15 cellular contexts compared by ENCODE assay signal in genomic region chr21:36783612-36784383, GRCh38.
DNase-seq lines count a peak whose midpoint lies in the region; ATAC-seq and TF ChIP-seq lines count a peak whose summit lies in the region.
"Had no signal": no experiment of that assay in that cellular context is flagged by ENCODE, and none has a peak within 500 bp of the region (broad histone marks: within the 10 kb centered on the region; RNA-seq: fewer than 3 reads in every experiment).

No MANE protein-coding gene starts in this region.

- CTCF ChIA-PET in activated CD4-positive, alpha-beta T cell treated with anti-CD3 and anti-CD28 coated beads for 36 hours (lab: Charles Lee), result interaction anchor here (0.7 kb wide), 2 partner anchors 11 to 21 kb away, joined by 3 to 5 read pairs; no protein-coding TSS in a partner anchor
- CTCF ChIA-PET in OCI-LY7 (lab: Charles Lee; ENCODE audit: unreplicated experiment), result no interaction called here
- CTCF ChIA-PET in activated naive CD4-positive, alpha-beta T cell treated with anti-CD3 and anti-CD28 coated beads, Interleukin-2, amount 10 ng/mL, durations not matched to agents 7 days and 5 days (lab: Charles Lee), result interaction anchor here (0.9 kb wide), 1 partner anchor 11 kb away, joined by 3 read pairs; no protein-coding TSS in a partner anchor

- H3K4me1 Mint-ChIP-seq in activated CD4-positive, alpha-beta T cell treated with anti-CD3 and anti-CD28 coated beads for 36 hours, result no peaks in the 10 kb centered on the region
- no peaks in the 10 kb centered on the region for H3K4me1 Mint-ChIP-seq in activated CD4-positive, alpha-beta T cell treated with anti-CD3 and anti-CD28 coated beads, Interleukin-2, amount 10 ng/mL, durations not matched to agents 24 days and 14 days
- peaks cover 3% of the 10 kb centered on the region for H3K4me1 Mint-ChIP-seq in activated naive CD4-positive, alpha-beta T cell treated with anti-CD3 and anti-CD28 coated beads, Interleukin-2, amount 10 ng/mL, durations not matched to agents 7 days and 5 days

- H3K4me3 Mint-ChIP-seq in activated CD4-positive, alpha-beta T cell treated with anti-CD3 and anti-CD28 coated beads for 36 hours, result no peak overlapping the region
- no peak overlapping the region for H3K4me3 Mint-ChIP-seq in activated CD4-positive, alpha-beta T cell treated with anti-CD3 and anti-CD28 coated beads, Interleukin-2, amount 10 ng/mL, durations not matched to agents 24 days and 14 days
- H3K4me3 Mint-ChIP-seq in activated naive CD4-positive, alpha-beta T cell treated with anti-CD3 and anti-CD28 coated beads, Interleukin-2, amount 10 ng/mL, durations not matched to agents 7 days and 5 days, result no peak overlapping the region
- H3K4me3 Mint-ChIP-seq: endodermal cell had no signal

- H3K27me3 ChIP-seq in thyroid gland, result no peaks in the 10 kb centered on the region
- H3K27me3 ChIP-seq: neutrophil had no signal

- no peaks in the 10 kb centered on the region for H3K27me3 Mint-ChIP-seq in activated CD4-positive, alpha-beta T cell treated with anti-CD3 and anti-CD28 coated beads for 36 hours
- H3K27me3 Mint-ChIP-seq in activated CD4-positive, alpha-beta T cell treated with anti-CD3 and anti-CD28 coated beads, Interleukin-2, amount 10 ng/mL, durations not matched to agents 24 days and 14 days, result peaks cover 2% of the 10 kb centered on the region
- H3K27me3 Mint-ChIP-seq in activated naive CD4-positive, alpha-beta T cell treated with anti-CD3 and anti-CD28 coated beads, Interleukin-2, amount 10 ng/mL, durations not matched to agents 7 days and 5 days, result no peaks in the 10 kb centered on the region

- peak; percentile 65 for ATAC-seq in activated CD4-positive, alpha-beta T cell treated with anti-CD3 and anti-CD28 coated beads for 36 hours
- peak; percentile 92 for ATAC-seq in SK-N-SH treated with all-trans-retinoic acid at 6 μM for 48 hours
- ATAC-seq: Right ventricle myocardium inferior had no signal

- H3K4me1 ChIP-seq in thyroid gland (no peaks in the 10 kb centered on the region), OCI-LY7 (ENCODE audit: insufficient read depth, low read length, poor library complexity, severe bottlenecking) (no peaks in the 10 kb centered on the region)

- WGBS in thyroid gland, 2 donors, result 78 to 85% methylated on average over 8 of the region's 8 CpGs

- no peaks in the 10 kb centered on the region for H3K36me3 ChIP-seq in thyroid gland
- no peaks in the 10 kb centered on the region for H3K36me3 ChIP-seq in OCI-LY7 (ENCODE audit: insufficient read depth, low read length)
- H3K36me3 ChIP-seq: neutrophil had no signal

- H3K4me3 ChIP-seq in fibroblast of pulmonary artery (replicated peaks; ENCODE audit: low read depth, low read length), result no peak overlapping the region
- no peak overlapping the region for H3K4me3 ChIP-seq in thyroid gland (replicated peaks in 1 of 3)
- H3K4me3 ChIP-seq in OCI-LY7 (ENCODE audit: low read depth, low read length, poor library complexity, severe bottlenecking), result no peak overlapping the region

- peak; percentile 10 for DNase-seq in activated CD4-positive, alpha-beta T cell treated with anti-CD3 and anti-CD28 coated beads for 36 hours
- no peak for DNase-seq in activated CD4-positive, alpha-beta T cell treated with anti-CD3 and anti-CD28 coated beads, Interleukin-2, amount 10 ng/mL, durations not matched to agents 24 days and 14 days
- DNase-seq in fibroblast of pulmonary artery (ENCODE audit: low read depth) (peak; percentile 50), thyroid gland (peak; percentile 67 to 75), OCI-LY7 (ENCODE audit: low spot score) (no peak), midbrain (lab: John Stamatoyannopoulos, UW) (no peak)
- DNase-seq in activated naive CD4-positive, alpha-beta T cell treated with anti-CD3 and anti-CD28 coated beads, Interleukin-2, amount 10 ng/mL, durations not matched to agents 7 days and 5 days, result no peak
- DNase-seq: activated CD4-positive, alpha-beta T cell treated with anti-CD3 and anti-CD28 coated beads for 1 hour; activated naive CD4-positive, alpha-beta T cell treated with anti-CD3 and anti-CD28 coated beads, Interleukin-2, amount 50 U/mL, for 16 hours; endodermal cell; NCI-H2081; stimulated activated CD4-positive, alpha-beta T cell treated with anti-CD3 and anti-CD28 coated beads, Interleukin-2, amount 100 ng/mL, for 48 hours had no signal

- POLR2A ChIA-PET in activated CD4-positive, alpha-beta T cell treated with anti-CD3 and anti-CD28 coated beads for 36 hours (lab: Charles Lee), result no interaction called here
- POLR2A ChIA-PET in OCI-LY7 (lab: Charles Lee), result no interaction called here

- no peak overlapping the region for H2AFZ ChIP-seq in OCI-LY7 (ENCODE audit: low read length)

- no peak overlapping the region for H3K4me2 ChIP-seq in OCI-LY7 (ENCODE audit: low read length)

- no TSS peak for BruUV-seq in OCI-LY7 (replicated peaks; lab: Mats Ljungman, UMichigan)

- H3K27ac Mint-ChIP-seq in activated CD4-positive, alpha-beta T cell treated with anti-CD3 and anti-CD28 coated beads for 36 hours, result no peak overlapping the region
- H3K27ac Mint-ChIP-seq in activated CD4-positive, alpha-beta T cell treated with anti-CD3 and anti-CD28 coated beads, Interleukin-2, amount 10 ng/mL, durations not matched to agents 24 days and 14 days, result no peak overlapping the region
- H3K27ac Mint-ChIP-seq in activated naive CD4-positive, alpha-beta T cell treated with anti-CD3 and anti-CD28 coated beads, Interleukin-2, amount 10 ng/mL, durations not matched to agents 7 days and 5 days, result no peak overlapping the region
- H3K27ac Mint-ChIP-seq: endodermal cell had no signal

- no peaks in the 10 kb centered on the region for H4K20me1 ChIP-seq in OCI-LY7 (ENCODE audit: insufficient read depth, low read length)

- H3K27ac ChIP-seq in thyroid gland, result peak overlapping the region in 1 of 3 donors; percentile 10
- no peak overlapping the region for H3K27ac ChIP-seq in OCI-LY7 (ENCODE audit: low read depth, low read length, poor library complexity, severe bottlenecking)
- H3K27ac ChIP-seq: neutrophil had no signal

- H3K79me2 ChIP-seq in OCI-LY7 (ENCODE audit: insufficient read depth, low read depth, low read length), result no peaks in the 10 kb centered on the region

- TF ChIP-seq CTCF in fibroblast of pulmonary artery (IDR thresholded peaks at IDR 0.05; ENCODE audit: low read length, missing control alignments) (no peak), thyroid gland (IDR thresholded peaks at IDR 0.05) (no peak), OCI-LY7 (conservative IDR thresholded peaks at IDR 0.05; ENCODE audit: low read length) (no peak)

- no peaks in the 10 kb centered on the region for H3K36me3 Mint-ChIP-seq in activated CD4-positive, alpha-beta T cell treated with anti-CD3 and anti-CD28 coated beads for 36 hours (ENCODE audit: low read depth)
- H3K36me3 Mint-ChIP-seq in activated CD4-positive, alpha-beta T cell treated with anti-CD3 and anti-CD28 coated beads, Interleukin-2, amount 10 ng/mL, durations not matched to agents 24 days and 14 days (ENCODE audit: low read depth), result no peaks in the 10 kb centered on the region
- no peaks in the 10 kb centered on the region for H3K36me3 Mint-ChIP-seq in activated naive CD4-positive, alpha-beta T cell treated with anti-CD3 and anti-CD28 coated beads, Interleukin-2, amount 10 ng/mL, durations not matched to agents 7 days and 5 days

- no peak for TF ChIP-seq POLR2A in thyroid gland (IDR thresholded peaks at IDR 0.05)

- intact Hi-C loops in activated CD4-positive, alpha-beta T cell treated with anti-CD3 and anti-CD28 coated beads for 36 hours (cut with DNase I, micrococcal nuclease), result no loop called here
- intact Hi-C loops in activated CD4-positive, alpha-beta T cell treated with anti-CD3 and anti-CD28 coated beads, Interleukin-2, amount 10 ng/mL, durations not matched to agents 24 days and 14 days (cut with micrococcal nuclease), result no loop called here
- intact Hi-C loops in thyroid gland (cut with DNase I) (no loop called here), OCI-LY7 (cut with micrococcal nuclease; ENCODE audit: unreplicated experiment) (no loop called here)

- H3K9me3 Mint-ChIP-seq in activated CD4-positive, alpha-beta T cell treated with anti-CD3 and anti-CD28 coated beads for 36 hours (ENCODE audit: low read depth), result no peaks in the 10 kb centered on the region
- H3K9me3 Mint-ChIP-seq in activated CD4-positive, alpha-beta T cell treated with anti-CD3 and anti-CD28 coated beads, Interleukin-2, amount 10 ng/mL, durations not matched to agents 24 days and 14 days, result no peaks in the 10 kb centered on the region
- no peaks in the 10 kb centered on the region for H3K9me3 Mint-ChIP-seq in activated naive CD4-positive, alpha-beta T cell treated with anti-CD3 and anti-CD28 coated beads, Interleukin-2, amount 10 ng/mL, durations not matched to agents 7 days and 5 days

- H3K9me2 ChIP-seq in OCI-LY7 (ENCODE audit: insufficient read depth, low read length), result no peaks in the 10 kb centered on the region

- H3K9me3 ChIP-seq in thyroid gland, result no peaks in the 10 kb centered on the region
- H3K9me3 ChIP-seq in OCI-LY7 (ENCODE audit: low read length), result no peaks in the 10 kb centered on the region
- H3K9me3 ChIP-seq: neutrophil had no signal

TF ChIP-seq in SK-N-SH treated with all-trans-retinoic acid at 6 μM for 48 hours, 23 proteins besides CTCF, POLR2A, EP300 and RAD21 (continues in another document):
- no peak for TF ChIP-seq ISL1 (CRISPR knock-in tag; IDR thresholded peaks at IDR 0.05)
- TF ChIP-seq TCF4 (CRISPR knock-in tag; IDR thresholded peaks at IDR 0.05; ENCODE audit: borderline replicate concordance), result no peak
- TF ChIP-seq CSRNP3 (CRISPR knock-in tag; IDR thresholded peaks at IDR 0.05), result no peak
- TF ChIP-seq ZFP3 (CRISPR knock-in tag; IDR thresholded peaks at IDR 0.05), result no peak
- TF ChIP-seq ZNF565 (CRISPR knock-in tag; conservative IDR thresholded peaks at IDR 0.05; ENCODE audit: low read depth), result no peak

Comparison
In these comparisons a context has a peak if more than half of its experiments do, and no peak if none do; other contexts are left out.
1. DNase-seq: peak in activated CD4-positive, alpha-beta T cell treated with anti-CD3 and anti-CD28 coated beads for 36 hours (single experiment), fibroblast of pulmonary artery (single experiment) and thyroid gland (2 of 2); none in activated CD4-positive, alpha-beta T cell treated with anti-CD3 and anti-CD28 coated beads, Interleukin-2, amount 10 ng/mL, durations not matched to agents 24 days and 14 days (single experiment), OCI-LY7 (single experiment), activated naive CD4-positive, alpha-beta T cell treated with anti-CD3 and anti-CD28 coated beads, Interleukin-2, amount 10 ng/mL, durations not matched to agents 7 days and 5 days (single experiment) and midbrain (single experiment).